8 cellular contexts compared by ENCODE assay signal in genomic region chr18:31819106-31819924, GRCh38. TPM values are rescaled to one million over a fixed set of nuclear protein-coding genes. Genes with fewer than 3 reads are reported as not detected.
DNase-seq lines count a peak whose midpoint lies in the region; FAIRE-seq and TF ChIP-seq lines count a peak whose summit lies in the region.

No MANE protein-coding gene starts in this region.

- WGBS in trophoblast cell (ENCODE audit: extremely low coverage, insufficient coverage, insufficient read length), result no CpG with 5 or more reads among the region's 11 CpGs

- no peak for TF ChIP-seq POLR2A in H54 (IDR thresholded peaks at IDR 0.05; ENCODE audit: low read depth, low read length)

- H2BK120ac ChIP-seq in trophoblast cell (ENCODE audit: insufficient read depth, low read length, poor library complexity), result no peak overlapping the region

- no peaks in the 10 kb centered on the region for H3K27me3 ChIP-seq in trophoblast cell (ENCODE audit: insufficient read depth, low read length)

- H3K27me3 Mint-ChIP-seq in activated CD4-positive, alpha-beta T cell treated with anti-CD3 and anti-CD28 coated beads, Interleukin-2, amount 10 ng/mL, durations not matched to agents 7 days and 5 days, result peaks cover 6% of the 10 kb centered on the region

- H3K79me2 ChIP-seq in trophoblast cell (ENCODE audit: control insufficient read depth, insufficient read depth, low read length, poor library complexity), result no peaks in the 10 kb centered on the region

- H2BK12ac ChIP-seq in trophoblast cell (ENCODE audit: low read length), result peak overlapping the region; percentile 16

- no peak overlapping the region for H4K12ac ChIP-seq in trophoblast cell (ENCODE audit: low read depth, low read length)

- H3K9ac ChIP-seq in trophoblast cell (ENCODE audit: low read length), result no peak overlapping the region

- no peaks in the 10 kb centered on the region for H3K36me3 Mint-ChIP-seq in activated CD4-positive, alpha-beta T cell treated with anti-CD3 and anti-CD28 coated beads, Interleukin-2, amount 10 ng/mL, durations not matched to agents 7 days and 5 days (ENCODE audit: low read depth)

- no peak overlapping the region for H3K14ac ChIP-seq in trophoblast cell (ENCODE audit: low read length)

- no peak overlapping the region for H2AFZ ChIP-seq in trophoblast cell (ENCODE audit: insufficient read depth, low read length, poor library complexity)

- H3K4me3 Mint-ChIP-seq in activated CD4-positive, alpha-beta T cell treated with anti-CD3 and anti-CD28 coated beads, Interleukin-2, amount 10 ng/mL, durations not matched to agents 7 days and 5 days, result no peak overlapping the region

- H3K27ac ChIP-seq in trophoblast cell (ENCODE audit: low read depth, low read length), result no peak overlapping the region

- no peaks in the 10 kb centered on the region for H3K36me3 ChIP-seq in trophoblast cell (ENCODE audit: control insufficient read depth in 1 of 2, insufficient read depth in 2 of 2, low read length in 2 of 2)

- POLR2A ChIA-PET in activated CD4-positive, alpha-beta T cell treated with anti-CD3 and anti-CD28 coated beads, Interleukin-2, amount 10 ng/mL, durations not matched to agents 7 days and 5 days (lab: Charles Lee), result no interaction called here

- no peak overlapping the region for H2AK5ac ChIP-seq in trophoblast cell (ENCODE audit: low read length)

- H3K4me1 Mint-ChIP-seq in activated CD4-positive, alpha-beta T cell treated with anti-CD3 and anti-CD28 coated beads, Interleukin-2, amount 10 ng/mL, durations not matched to agents 7 days and 5 days, result no peaks in the 10 kb centered on the region

- H3K27ac Mint-ChIP-seq in activated CD4-positive, alpha-beta T cell treated with anti-CD3 and anti-CD28 coated beads, Interleukin-2, amount 10 ng/mL, durations not matched to agents 7 days and 5 days, result no peak overlapping the region

- no peak overlapping the region for H2BK5ac ChIP-seq in trophoblast cell (ENCODE audit: low read depth, low read length, poor library complexity)

- no peaks in the 10 kb centered on the region for H3K9me3 Mint-ChIP-seq in activated CD4-positive, alpha-beta T cell treated with anti-CD3 and anti-CD28 coated beads, Interleukin-2, amount 10 ng/mL, durations not matched to agents 7 days and 5 days

- peak overlapping the region; percentile 56 for H4K91ac ChIP-seq in trophoblast cell (ENCODE audit: low read depth, low read length)

- H3K4me1 ChIP-seq in trophoblast cell (ENCODE audit: control insufficient read depth in 1 of 2, insufficient read depth in 2 of 2, low read length in 2 of 2), result peaks cover 2 to 5% of the 10 kb centered on the region in 2 experiments

- H3K4me3 ChIP-seq in trophoblast cell (ENCODE audit: low read depth, low read length), result no peak overlapping the region

- CTCF ChIA-PET in activated CD4-positive, alpha-beta T cell treated with anti-CD3 and anti-CD28 coated beads, Interleukin-2, amount 10 ng/mL, durations not matched to agents 7 days and 5 days (lab: Charles Lee), result no interaction called here

- H3K9me3 ChIP-seq in trophoblast cell (ENCODE audit: insufficient read depth, low read depth, low read length), result no peaks in the 10 kb centered on the region

- no peak overlapping the region for H3K4me2 ChIP-seq in trophoblast cell (ENCODE audit: low read length)

- no peak overlapping the region for H3K4ac ChIP-seq in trophoblast cell (ENCODE audit: low read depth, low read length)

- H3K18ac ChIP-seq in trophoblast cell (ENCODE audit: low read length), result no peak overlapping the region

- peak; percentile 15 for FAIRE-seq in H54 (lab: Jason Lieb, UNC)

- DNase-seq in activated CD4-positive, alpha-beta T cell treated with anti-CD3 and anti-CD28 coated beads, Interleukin-2, amount 10 ng/mL, durations not matched to agents 7 days and 5 days, result peak; percentile 29
- no peak for DNase-seq in activated CD4-positive, alpha-beta T cell treated with anti-CD3 and anti-CD28 coated beads, Interleukin-2, amount 50 U/mL, for 1 hour
- DNase-seq in H54 (ENCODE audit: insufficient read length, low spot score) (peak; percentile 2), MV-4-11 (lab: John Stamatoyannopoulos, UW) (peak; percentile 79), SKM-1 (lab: John Stamatoyannopoulos, UW; ENCODE audit: unreplicated experiment) (peak; percentile 78), fibroblast of the conjunctiva (ENCODE audit: low read depth) (peak; percentile 29), trophoblast cell (peak; percentile 9 to 92)
- no peak for DNase-seq in stimulated activated CD4-positive, alpha-beta T cell treated with anti-CD3 and anti-CD28 coated beads, Interleukin-4, amount 100 ng/mL, for 24 hours

- peak overlapping the region; percentile 2 for H4K8ac ChIP-seq in trophoblast cell (ENCODE audit: low read depth, low read length)

- no peaks in the 10 kb centered on the region for H3K79me1 ChIP-seq in trophoblast cell (ENCODE audit: low read length)

- no peak overlapping the region for H3K23ac ChIP-seq in trophoblast cell (ENCODE audit: low read length)

RNA-seq across cellular contexts. Expression of gene SLC25A52, which starts 58.6 kb away (rescaled TPM):
- total RNA-seq in activated CD4-positive, alpha-beta T cell treated with anti-CD3 and anti-CD28 coated beads, Interleukin-2, amount 10 ng/mL, durations not matched to agents 7 days and 5 days, result not detected
- 0.03 and 0.06 TPM in 2 replicates for polyA plus RNA-seq in trophoblast cell (2013)

Comparison
In these comparisons a context has a peak if more than half of its experiments do, and no peak if none do; other contexts are left out.
1. DNase-seq: peak in activated CD4-positive, alpha-beta T cell treated with anti-CD3 and anti-CD28 coated beads, Interleukin-2, amount 10 ng/mL, durations not matched to agents 7 days and 5 days (single experiment), H54 (single experiment), MV-4-11 (single experiment), SKM-1 (single experiment), fibroblast of the conjunctiva (single experiment) and trophoblast cell (2 of 2); none in activated CD4-positive, alpha-beta T cell treated with anti-CD3 and anti-CD28 coated beads, Interleukin-2, amount 50 U/mL, for 1 hour (single experiment) and stimulated activated CD4-positive, alpha-beta T cell treated with anti-CD3 and anti-CD28 coated beads, Interleukin-4, amount 100 ng/mL, for 24 hours (single experiment).